ENCODE assay signal across 12 cellular contexts in genomic region chr3:129318921-129319320, GRCh38. TPM values are rescaled to one million over a fixed set of nuclear protein-coding genes. Genes with fewer than 3 reads are reported as not detected.
DNase-seq lines count a peak whose midpoint lies in the region; ATAC-seq and TF ChIP-seq lines count a peak whose summit lies in the region.
"Had no signal": no experiment of that assay in that cellular context is flagged by ENCODE, and none has a peak within 500 bp of the region (broad histone marks: within the 10 kb centered on the region; RNA-seq: fewer than 3 reads in every experiment).

No MANE protein-coding gene starts in this region.

- peaks cover 22% of the 10 kb centered on the region for H3K36me3 Mint-ChIP-seq in CD4-positive, alpha-beta T cell (ENCODE audit: low read depth)
- peaks cover 19% of the 10 kb centered on the region for H3K36me3 Mint-ChIP-seq in central memory CD8-positive, alpha-beta T cell (ENCODE audit: insufficient read depth)
- peaks cover 5% of the 10 kb centered on the region for H3K36me3 Mint-ChIP-seq in nephron (ENCODE audit: low read depth)

- no peaks in the 10 kb centered on the region for H3K27me3 Mint-ChIP-seq in CD4-positive, alpha-beta T cell
- no peaks in the 10 kb centered on the region for H3K27me3 Mint-ChIP-seq in central memory CD8-positive, alpha-beta T cell
- H3K27me3 Mint-ChIP-seq in nephron (ENCODE audit: low read depth): no peaks in the 10 kb centered on the region

- DNase-seq in 8988T (peak; percentile 64), cortex of kidney (lab: John Stamatoyannopoulos, UW) (no peak), DMS79 treated with DMSO at 0.1 percent for 48 hours (lab: John Stamatoyannopoulos, UW) (no peak)
- no peak for DNase-seq in CD4-positive, alpha-beta T cell
- DNase-seq in central memory CD8-positive, alpha-beta T cell (ENCODE audit: low spot score in 2 of 2): no peak
- DNase-seq in activated CD8-positive, alpha-beta memory T cell treated with anti-CD3 and anti-CD28 coated beads, Interleukin-2, amount 50 U/mL, for 4 hours: no peak
- DNase-seq: BE2C, DMS53, HCEC 1CT had no signal

- no peak overlapping the region for H3K27ac ChIP-seq in CD4-positive, alpha-beta T cell (ENCODE audit: low read depth, low read length)

- no peaks in the 10 kb centered on the region for H3K9me3 ChIP-seq in CD4-positive, alpha-beta T cell (ENCODE audit: control insufficient read depth, low read length)
- H3K9me3 ChIP-seq: BE2C had no signal

- ATAC-seq in CD4-positive, alpha-beta T cell (ENCODE audit: poor library complexity): no peak
- ATAC-seq in central memory CD8-positive, alpha-beta T cell (replicated peaks; ENCODE audit: extremely low read depth, poor library complexity, severe bottlenecking): no peak
- no peak for ATAC-seq in GM21515 (IDR thresholded peaks at IDR 0.05; ENCODE audit: unreplicated experiment)
- ATAC-seq: K562 had no signal

- H3K4me3 Mint-ChIP-seq in CD4-positive, alpha-beta T cell: peak overlapping the region; percentile 31
- H3K4me3 Mint-ChIP-seq in central memory CD8-positive, alpha-beta T cell: no peak overlapping the region
- H3K4me3 Mint-ChIP-seq in nephron: peak overlapping the region in 2 of 3 experiments; percentile 41 to 67

- CTCF ChIA-PET in CD4-positive, alpha-beta T cell (lab: Charles Lee): interaction anchor here (0.8 kb wide), 1 partner anchor 11 kb away, joined by 3 read pairs; no protein-coding TSS in a partner anchor

- no peak overlapping the region for H3K27ac Mint-ChIP-seq in CD4-positive, alpha-beta T cell
- H3K27ac Mint-ChIP-seq in central memory CD8-positive, alpha-beta T cell (ENCODE audit: low read depth): peak overlapping the region; percentile 34
- no peak overlapping the region for H3K27ac Mint-ChIP-seq in nephron

- H3K27me3 ChIP-seq in CD4-positive, alpha-beta T cell (ENCODE audit: control insufficient read depth, insufficient read depth, low read length): no peaks in the 10 kb centered on the region
- H3K27me3 ChIP-seq: BE2C had no signal

- POLR2A ChIA-PET in CD4-positive, alpha-beta T cell (lab: Charles Lee): no interaction called here

- TF ChIP-seq CTCF in CD4-positive, alpha-beta T cell (IDR thresholded peaks at IDR 0.05): no peak
- TF ChIP-seq CTCF in nephron (IDR thresholded peaks at IDR 0.05; ENCODE audit: unreplicated experiment in 3 of 3): no peak

- H3K9me3 Mint-ChIP-seq in CD4-positive, alpha-beta T cell: no peaks in the 10 kb centered on the region
- H3K9me3 Mint-ChIP-seq in central memory CD8-positive, alpha-beta T cell: no peaks in the 10 kb centered on the region
- no peaks in the 10 kb centered on the region for H3K9me3 Mint-ChIP-seq in nephron

- intact Hi-C loops in CD4-positive, alpha-beta T cell (cut with DNase I, micrococcal nuclease): loop anchor here in 1 of 2 experiments (5.0 to 10.0 kb wide), 3 partner anchors 78 to 1724 kb away; partner anchors contain the start of genes CNBP, MCM2 and TPRA1

- H3K4me1 Mint-ChIP-seq in CD4-positive, alpha-beta T cell (ENCODE audit: low read depth): peaks cover 8% of the 10 kb centered on the region
- H3K4me1 Mint-ChIP-seq in central memory CD8-positive, alpha-beta T cell: peaks cover 7% of the 10 kb centered on the region
- H3K4me1 Mint-ChIP-seq in nephron: peaks cover 4% of the 10 kb centered on the region

RNA-seq across cellular contexts. Expression of gene HMCES, which starts 40.3 kb away (rescaled TPM):
- 10 to 100 TPM; 63.5 to 64.0 TPM for total RNA-seq in CD4-positive, alpha-beta T cell
